Comparison of ENCODE assay signal across 21 cellular contexts in genomic region chr18:2939317-2939716, GRCh38.
DNase-seq lines count a peak whose midpoint lies in the region; ATAC-seq and TF ChIP-seq lines count a peak whose summit lies in the region.
"Had no signal": no experiment of that assay in that cellular context is flagged by ENCODE, and none has a peak within 500 bp of the region (broad histone marks: within the 10 kb centered on the region; RNA-seq: fewer than 3 reads in every experiment).

No MANE protein-coding gene starts in this region.

- intact Hi-C loops in Calu3 (cut with micrococcal nuclease; ENCODE audit: unreplicated experiment), result loop anchor here (2.0 to 5.0 kb wide), 3 partner anchors 45 to 308 kb away; partner anchors contain the start of gene MYL12A
- intact Hi-C loops in colonic mucosa (cut with DNase I), result loop anchor here (10.0 kb wide), 1 partner anchor 45 kb away; no protein-coding TSS in a partner anchor

- H3K27ac Mint-ChIP-seq in Calu3 (ENCODE audit: unreplicated experiment), result no peak overlapping the region
- H3K27ac Mint-ChIP-seq: activated CD8-positive, alpha-beta memory T cell treated with anti-CD3 and anti-CD28 coated beads, Interleukin-2, amount 10 ng/mL, durations not matched to agents 7 days and 5 days had no signal

- peaks cover 5% of the 10 kb centered on the region for H3K4me1 ChIP-seq in colonic mucosa
- H3K4me1 ChIP-seq in lung (ENCODE audit: control insufficient read depth in 2 of 2, insufficient read depth in 2 of 2, low read length in 2 of 2), result peaks cover 0 to 4% of the 10 kb centered on the region in 2 donors
- H3K4me1 ChIP-seq: breast epithelium, esophagus squamous epithelium, parathyroid adenoma, testis had no signal

- peaks cover 8% of the 10 kb centered on the region for H3K4me1 Mint-ChIP-seq in Calu3 (ENCODE audit: low read depth, unreplicated experiment)

- no peaks in the 10 kb centered on the region for H3K27me3 Mint-ChIP-seq in Calu3 (ENCODE audit: unreplicated experiment)
- H3K27me3 Mint-ChIP-seq: activated CD8-positive, alpha-beta memory T cell treated with anti-CD3 and anti-CD28 coated beads, Interleukin-2, amount 10 ng/mL, durations not matched to agents 7 days and 5 days; activated naive CD8-positive, alpha-beta T cell treated with anti-CD3 and anti-CD28 coated beads for 36 hours had no signal

- H3K36me3 Mint-ChIP-seq in Calu3 (ENCODE audit: insufficient read depth, unreplicated experiment), result peaks cover 7% of the 10 kb centered on the region

- CTCF ChIA-PET in Calu3 (lab: Charles Lee), result interaction anchor here (0.7 to 2.1 kb wide), 4 partner anchors 9 to 123 kb away, joined by 3 to 23 read pairs (median 6); no protein-coding TSS in a partner anchor

- ATAC-seq in lung (ENCODE audit: insufficient read depth, low FRiP score), result peak; percentile 77
- no peak for ATAC-seq in GM21723 (IDR thresholded peaks at IDR 0.05; ENCODE audit: unreplicated experiment)
- ATAC-seq: activated CD8-positive, alpha-beta memory T cell treated with anti-CD3 and anti-CD28 coated beads, Interleukin-2, amount 10 ng/mL, durations not matched to agents 7 days and 5 days; GM12878; heart right ventricle had no signal

- in situ Hi-C loops in ACHN (cut with HindIII; ENCODE audit: low pct_ligation_motif_present, low pct_unique_long_range_greater_than_20kb, low sequenced_read_pairs), result no loop called here

- no peak overlapping the region for H3K4me3 Mint-ChIP-seq in Calu3 (ENCODE audit: low read depth, unreplicated experiment)
- H3K4me3 Mint-ChIP-seq: activated CD8-positive, alpha-beta memory T cell treated with anti-CD3 and anti-CD28 coated beads, Interleukin-2, amount 10 ng/mL, durations not matched to agents 7 days and 5 days; activated naive CD8-positive, alpha-beta T cell treated with anti-CD3 and anti-CD28 coated beads for 36 hours had no signal

- BruUV-seq in Calu3 (replicated peaks; lab: Mats Ljungman, UMichigan), result no TSS peak

- H3K9ac ChIP-seq in colonic mucosa (ENCODE audit: low read depth in 2 of 2, low read length in 2 of 2), result no peak overlapping the region
- H3K9ac ChIP-seq: parathyroid adenoma had no signal

- no peaks in the 10 kb centered on the region for H3K9me3 ChIP-seq in colonic mucosa
- no peaks in the 10 kb centered on the region for H3K9me3 ChIP-seq in lung (ENCODE audit: control insufficient read depth in 2 of 2, insufficient read depth in 1 of 2, low read length in 1 of 2)
- H3K9me3 ChIP-seq: breast epithelium, esophagus squamous epithelium, heart right ventricle, MG63, testis had no signal

- peak overlapping the region; percentile 56 for H3K27ac ChIP-seq in colonic mucosa
- no peak overlapping the region for H3K27ac ChIP-seq in lung (ENCODE audit: low read depth in 1 of 2, low read length in 1 of 2)
- H3K27ac ChIP-seq: breast epithelium, esophagus squamous epithelium, heart right ventricle, parathyroid adenoma, testis, WERI-Rb-1 had no signal

- H3K4me3 ChIP-seq in colonic mucosa (no peak overlapping the region), lung (no peak overlapping the region)
- H3K4me3 ChIP-seq: breast epithelium, esophagus squamous epithelium, GM12878, heart right ventricle, MG63, testis had no signal

- DNase-seq in ACHN (peak; percentile 85), Calu3 (peak; percentile 60), colonic mucosa (peak; percentile 74), lung (ENCODE audit: low spot score) (peak; percentile 58), NOMO-1 (lab: John Stamatoyannopoulos, UW; ENCODE audit: unreplicated experiment in 2 of 2) (no peak), pons (ENCODE audit: low spot score) (no peak), activated gamma-delta T cell (lab: John Stamatoyannopoulos, UW) (no peak)
- DNase-seq: activated CD8-positive, alpha-beta memory T cell treated with anti-CD3 and anti-CD28 coated beads, Interleukin-2, amount 10 ng/mL, durations not matched to agents 7 days and 5 days; activated naive CD8-positive, alpha-beta T cell treated with anti-CD3 and anti-CD28 coated beads for 36 hours; esophagus squamous epithelium; heart right ventricle; MG63; NCI-H1694; NCI-H345; T-helper 1 cell; testis; WERI-Rb-1 had no signal

- 74 to 86% methylated on average over 7 of the region's 7 CpGs for WGBS in lung, 2 donors

- no peaks in the 10 kb centered on the region for H3K9me3 Mint-ChIP-seq in Calu3 (ENCODE audit: low read depth, unreplicated experiment)
- H3K9me3 Mint-ChIP-seq: activated naive CD8-positive, alpha-beta T cell treated with anti-CD3 and anti-CD28 coated beads for 36 hours had no signal

- H3K36me3 ChIP-seq in colonic mucosa (peaks cover 5% of the 10 kb centered on the region), lung (ENCODE audit: control insufficient read depth in 2 of 2, insufficient read depth in 2 of 2, low read length in 2 of 2) (peaks cover 0 to 12% of the 10 kb centered on the region in 2 donors)
- H3K36me3 ChIP-seq: breast epithelium had no signal

- no peaks in the 10 kb centered on the region for H3K27me3 ChIP-seq in colonic mucosa
- no peaks in the 10 kb centered on the region for H3K27me3 ChIP-seq in lung (ENCODE audit: control insufficient read depth, insufficient read depth)
- H3K27me3 ChIP-seq: breast epithelium, esophagus squamous epithelium, heart right ventricle, MG63, testis had no signal

- TF ChIP-seq CTCF in Calu3 (IDR thresholded peaks at IDR 0.05; ENCODE audit: unreplicated experiment) (no peak), colonic mucosa (IDR thresholded peaks at IDR 0.05) (no peak), lung (IDR thresholded peaks at IDR 0.05; ENCODE audit: control extremely low read depth, extremely low read depth) (no peak)

Comparison
In these comparisons a context has a peak if more than half of its experiments do, and no peak if none do; other contexts are left out.
1. DNase-seq: peak in ACHN (single experiment), Calu3 (single experiment), colonic mucosa (single experiment) and lung (single experiment); none in NOMO-1 (0 of 2), pons (single experiment) and activated gamma-delta T cell (single experiment).